1 cellular context compared by ENCODE assay signal in genomic region chr12:52082988-52083637, GRCh38.
TF ChIP-seq lines count a peak whose summit lies in the region.

No MANE protein-coding gene starts in this region.

TF ChIP-seq in IMR-90, 13 proteins besides CTCF, POLR2A, EP300 and RAD21 (continued from another document):
- no peak for TF ChIP-seq USF2 (IDR thresholded peaks at IDR 0.05; ENCODE audit: low read depth, low read length)
